Comparison of ENCODE assay signal across 1 cellular context in the genomic region with DNA sequence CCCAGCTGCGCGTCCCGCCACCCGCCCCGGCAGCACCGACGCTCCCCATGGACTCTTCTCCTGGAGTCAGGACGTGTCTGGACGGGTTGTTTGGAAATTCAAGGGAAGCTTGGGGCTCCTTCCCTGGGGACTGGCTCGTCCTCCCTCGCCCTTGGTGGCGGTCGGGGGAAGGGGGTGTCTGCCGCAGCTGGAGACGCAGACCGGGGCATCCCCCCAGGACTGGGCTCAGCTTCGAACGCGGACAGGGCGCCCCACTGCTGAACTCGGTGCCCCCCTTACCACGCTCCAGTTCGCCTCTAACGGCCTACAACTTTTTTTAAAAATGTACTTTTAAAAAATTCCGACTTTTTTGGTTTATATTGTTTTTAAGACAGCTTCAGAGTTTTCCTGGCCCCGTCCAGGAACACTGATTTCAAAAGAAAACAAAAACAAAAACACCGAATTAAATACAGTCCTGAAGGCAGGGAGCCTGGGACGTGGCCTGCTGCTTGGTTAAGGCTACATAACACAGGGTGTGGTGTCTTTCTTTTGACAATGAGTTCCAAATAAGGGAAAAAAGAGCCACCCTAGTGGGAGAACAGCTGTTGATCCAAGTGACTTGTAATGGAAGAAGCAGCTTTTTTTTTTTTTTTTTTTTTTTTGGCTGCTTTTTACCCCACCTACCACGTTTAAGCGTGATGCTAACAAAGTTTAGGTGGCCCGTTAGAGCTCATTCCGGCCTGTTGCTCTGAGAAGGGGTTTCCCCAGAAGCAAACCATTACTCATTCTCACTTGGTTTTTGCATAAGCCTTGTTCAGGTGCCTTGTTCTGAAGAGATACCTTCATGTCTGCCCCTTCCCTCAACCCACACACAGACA.
TF ChIP-seq lines count a peak whose summit lies in the region.

No MANE protein-coding gene starts in this region.

TF ChIP-seq in H1, 55 proteins besides CTCF, POLR2A, EP300 and RAD21 (continued from another document):
- TF ChIP-seq, protein P1, sequence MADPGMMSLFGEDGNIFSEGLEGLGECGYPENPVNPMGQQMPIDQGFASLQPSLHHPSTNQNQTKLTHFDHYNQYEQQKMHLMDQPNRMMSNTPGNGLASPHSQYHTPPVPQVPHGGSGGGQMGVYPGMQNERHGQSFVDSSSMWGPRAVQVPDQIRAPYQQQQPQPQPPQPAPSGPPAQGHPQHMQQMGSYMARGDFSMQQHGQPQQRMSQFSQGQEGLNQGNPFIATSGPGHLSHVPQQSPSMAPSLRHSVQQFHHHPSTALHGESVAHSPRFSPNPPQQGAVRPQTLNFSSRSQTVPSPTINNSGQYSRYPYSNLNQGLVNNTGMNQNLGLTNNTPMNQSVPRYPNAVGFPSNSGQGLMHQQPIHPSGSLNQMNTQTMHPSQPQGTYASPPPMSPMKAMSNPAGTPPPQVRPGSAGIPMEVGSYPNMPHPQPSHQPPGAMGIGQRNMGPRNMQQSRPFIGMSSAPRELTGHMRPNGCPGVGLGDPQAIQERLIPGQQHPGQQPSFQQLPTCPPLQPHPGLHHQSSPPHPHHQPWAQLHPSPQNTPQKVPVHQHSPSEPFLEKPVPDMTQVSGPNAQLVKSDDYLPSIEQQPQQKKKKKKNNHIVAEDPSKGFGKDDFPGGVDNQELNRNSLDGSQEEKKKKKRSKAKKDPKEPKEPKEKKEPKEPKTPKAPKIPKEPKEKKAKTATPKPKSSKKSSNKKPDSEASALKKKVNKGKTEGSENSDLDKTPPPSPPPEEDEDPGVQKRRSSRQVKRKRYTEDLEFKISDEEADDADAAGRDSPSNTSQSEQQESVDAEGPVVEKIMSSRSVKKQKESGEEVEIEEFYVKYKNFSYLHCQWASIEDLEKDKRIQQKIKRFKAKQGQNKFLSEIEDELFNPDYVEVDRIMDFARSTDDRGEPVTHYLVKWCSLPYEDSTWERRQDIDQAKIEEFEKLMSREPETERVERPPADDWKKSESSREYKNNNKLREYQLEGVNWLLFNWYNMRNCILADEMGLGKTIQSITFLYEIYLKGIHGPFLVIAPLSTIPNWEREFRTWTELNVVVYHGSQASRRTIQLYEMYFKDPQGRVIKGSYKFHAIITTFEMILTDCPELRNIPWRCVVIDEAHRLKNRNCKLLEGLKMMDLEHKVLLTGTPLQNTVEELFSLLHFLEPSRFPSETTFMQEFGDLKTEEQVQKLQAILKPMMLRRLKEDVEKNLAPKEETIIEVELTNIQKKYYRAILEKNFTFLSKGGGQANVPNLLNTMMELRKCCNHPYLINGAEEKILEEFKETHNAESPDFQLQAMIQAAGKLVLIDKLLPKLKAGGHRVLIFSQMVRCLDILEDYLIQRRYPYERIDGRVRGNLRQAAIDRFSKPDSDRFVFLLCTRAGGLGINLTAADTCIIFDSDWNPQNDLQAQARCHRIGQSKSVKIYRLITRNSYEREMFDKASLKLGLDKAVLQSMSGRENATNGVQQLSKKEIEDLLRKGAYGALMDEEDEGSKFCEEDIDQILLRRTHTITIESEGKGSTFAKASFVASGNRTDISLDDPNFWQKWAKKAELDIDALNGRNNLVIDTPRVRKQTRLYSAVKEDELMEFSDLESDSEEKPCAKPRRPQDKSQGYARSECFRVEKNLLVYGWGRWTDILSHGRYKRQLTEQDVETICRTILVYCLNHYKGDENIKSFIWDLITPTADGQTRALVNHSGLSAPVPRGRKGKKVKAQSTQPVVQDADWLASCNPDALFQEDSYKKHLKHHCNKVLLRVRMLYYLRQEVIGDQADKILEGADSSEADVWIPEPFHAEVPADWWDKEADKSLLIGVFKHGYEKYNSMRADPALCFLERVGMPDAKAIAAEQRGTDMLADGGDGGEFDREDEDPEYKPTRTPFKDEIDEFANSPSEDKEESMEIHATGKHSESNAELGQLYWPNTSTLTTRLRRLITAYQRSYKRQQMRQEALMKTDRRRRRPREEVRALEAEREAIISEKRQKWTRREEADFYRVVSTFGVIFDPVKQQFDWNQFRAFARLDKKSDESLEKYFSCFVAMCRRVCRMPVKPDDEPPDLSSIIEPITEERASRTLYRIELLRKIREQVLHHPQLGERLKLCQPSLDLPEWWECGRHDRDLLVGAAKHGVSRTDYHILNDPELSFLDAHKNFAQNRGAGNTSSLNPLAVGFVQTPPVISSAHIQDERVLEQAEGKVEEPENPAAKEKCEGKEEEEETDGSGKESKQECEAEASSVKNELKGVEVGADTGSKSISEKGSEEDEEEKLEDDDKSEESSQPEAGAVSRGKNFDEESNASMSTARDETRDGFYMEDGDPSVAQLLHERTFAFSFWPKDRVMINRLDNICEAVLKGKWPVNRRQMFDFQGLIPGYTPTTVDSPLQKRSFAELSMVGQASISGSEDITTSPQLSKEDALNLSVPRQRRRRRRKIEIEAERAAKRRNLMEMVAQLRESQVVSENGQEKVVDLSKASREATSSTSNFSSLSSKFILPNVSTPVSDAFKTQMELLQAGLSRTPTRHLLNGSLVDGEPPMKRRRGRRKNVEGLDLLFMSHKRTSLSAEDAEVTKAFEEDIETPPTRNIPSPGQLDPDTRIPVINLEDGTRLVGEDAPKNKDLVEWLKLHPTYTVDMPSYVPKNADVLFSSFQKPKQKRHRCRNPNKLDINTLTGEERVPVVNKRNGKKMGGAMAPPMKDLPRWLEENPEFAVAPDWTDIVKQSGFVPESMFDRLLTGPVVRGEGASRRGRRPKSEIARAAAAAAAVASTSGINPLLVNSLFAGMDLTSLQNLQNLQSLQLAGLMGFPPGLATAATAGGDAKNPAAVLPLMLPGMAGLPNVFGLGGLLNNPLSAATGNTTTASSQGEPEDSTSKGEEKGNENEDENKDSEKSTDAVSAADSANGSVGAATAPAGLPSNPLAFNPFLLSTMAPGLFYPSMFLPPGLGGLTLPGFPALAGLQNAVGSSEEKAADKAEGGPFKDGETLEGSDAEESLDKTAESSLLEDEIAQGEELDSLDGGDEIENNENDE (IDR thresholded peaks at IDR 0.05; ENCODE audit: insufficient replicate concordance, low read length): no peak
- TF ChIP-seq JUN (IDR thresholded peaks at IDR 0.05; ENCODE audit: low read depth, low read length): no peak
- TF ChIP-seq HDAC6 (IDR thresholded peaks at IDR 0.05; ENCODE audit: low read depth, low read length): no peak
- TF ChIP-seq SP1 (IDR thresholded peaks at IDR 0.05; ENCODE audit: low read depth, low read length): 0 out of 2 replicates have a peak, but pooled peaks have one; percentile 14
- TF ChIP-seq SP4 (IDR thresholded peaks at IDR 0.05; ENCODE audit: low read length): no peak
TF ChIP-seq in H1: peak in this region for 5.
